Comparison of ENCODE assay signal across 8 cellular contexts in genomic region chr10:99620713-99621453, GRCh38.
DNase-seq lines count a peak whose midpoint lies in the region; ATAC-seq and TF ChIP-seq lines count a peak whose summit lies in the region.

No MANE protein-coding gene starts in this region.

- peak overlapping the region; percentile 93 for H3K27ac ChIP-seq in C4-2B
- H3K27ac ChIP-seq in effector memory CD4-positive, alpha-beta T cell (ENCODE audit: insufficient read depth, low read length, poor library complexity, severe bottlenecking), result peak overlapping the region; percentile 97

- H3K27me3 ChIP-seq in effector memory CD4-positive, alpha-beta T cell (replicated peaks; ENCODE audit: control insufficient read depth, insufficient read depth, low read length, poor library complexity, severe bottlenecking), result no peaks in the 10 kb centered on the region

- H3K27ac Mint-ChIP-seq in memory B cell, result peak overlapping the region; percentile 81

- H3K36me3 ChIP-seq in effector memory CD4-positive, alpha-beta T cell (ENCODE audit: control insufficient read depth, insufficient read depth, low read length), result peaks cover 3% of the 10 kb centered on the region

- no peak; the same call in 1 of the 2 replicates for TF ChIP-seq CTCF in C4-2B (conservative IDR thresholded peaks at IDR 0.05)

- no peaks in the 10 kb centered on the region for H3K27me3 Mint-ChIP-seq in memory B cell

- peaks cover 27% of the 10 kb centered on the region for H3K4me1 ChIP-seq in effector memory CD4-positive, alpha-beta T cell (ENCODE audit: control insufficient read depth, insufficient read depth, low read length, poor library complexity, severe bottlenecking)

- peak overlapping the region; percentile 84 for H3K4me3 ChIP-seq in effector memory CD4-positive, alpha-beta T cell (ENCODE audit: insufficient read depth, low read depth, low read length, poor library complexity, severe bottlenecking)

- no peaks in the 10 kb centered on the region for H3K9me3 Mint-ChIP-seq in memory B cell

- DNase-seq in NK-92 (lab: John Stamatoyannopoulos, UW; ENCODE audit: unreplicated experiment) (peak; percentile 90), memory B cell (ENCODE audit: low spot score in 2 of 2) (peak; percentile 55 to 76)
- DNase-seq in activated CD8-positive, alpha-beta memory T cell treated with anti-CD3 and anti-CD28 coated beads for 24 hours, result peak; percentile 91
- DNase-seq in effector memory CD4-positive, alpha-beta T cell, result peak; percentile 71 to 88 (median 72)
- DNase-seq in stimulated activated CD8-positive, alpha-beta memory T cell treated with anti-CD3 and anti-CD28 coated beads, Interleukin-12 subunit alpha, Interleukin-12 subunit beta, amount 100 ng/mL, for 1 hour (ENCODE audit: low read depth), result peak; percentile 80

- H3K36me3 Mint-ChIP-seq in memory B cell, result no peaks in the 10 kb centered on the region

- no peaks in the 10 kb centered on the region for H3K9me3 ChIP-seq in effector memory CD4-positive, alpha-beta T cell (ENCODE audit: control insufficient read depth, low read length)

- ATAC-seq in GM19395 (IDR thresholded peaks at IDR 0.05; ENCODE audit: unreplicated experiment) (peak; percentile 90), HG03565 (IDR thresholded peaks at IDR 0.05; ENCODE audit: unreplicated experiment) (peak; percentile 88), memory B cell (ENCODE audit: low read depth) (peak; percentile 77)

- peak overlapping the region; percentile 81 for H3K4me3 Mint-ChIP-seq in memory B cell

- H3K4me1 Mint-ChIP-seq in memory B cell, result peaks cover 28% of the 10 kb centered on the region

Comparison
In these comparisons a context has a peak if more than half of its experiments do, and no peak if none do; other contexts are left out.
1. Peak in every context shown above with its lines: DNase-seq, ATAC-seq, H3K4me3 ChIP-seq and H3K27ac ChIP-seq.